ENCODE assay signal across 25 cellular contexts in genomic region chr18:78906066-78906465, GRCh38.
"Had no signal": no experiment of that assay in that cellular context is flagged by ENCODE, and none has a peak within 500 bp of the region (broad histone marks: within the 10 kb centered on the region; RNA-seq: fewer than 3 reads in every experiment).

No MANE protein-coding gene starts in this region.

- H3K4me2 ChIP-seq: SK-N-SH had no signal

- H3K4me3 ChIP-seq: Peyer's patch, SJCRH30 had no signal

- H3K27me3 ChIP-seq: Peyer's patch, SJCRH30 had no signal

- H3K9me3 ChIP-seq: Peyer's patch, SJCRH30, SK-N-SH had no signal

- H3K36me3 ChIP-seq: Peyer's patch, SJCRH30, WERI-Rb-1 had no signal

- H3K27ac ChIP-seq: Peyer's patch, RWPE1, SJCRH30, WERI-Rb-1 had no signal

- ATAC-seq: activated CD4-positive, alpha-beta T cell treated with anti-CD3 and anti-CD28 coated beads for 36 hours had no signal

- DNase-seq: activated CD4-positive, alpha-beta memory T cell treated with anti-CD3 and anti-CD28 coated beads, Interleukin-2, amount 10 ng/mL, durations not matched to agents 7 days and 5 days; activated CD4-positive, alpha-beta T cell treated with anti-CD3 and anti-CD28 coated beads for 36 hours; activated CD4-positive, alpha-beta T cell treated with anti-CD3 and anti-CD28 coated beads, Interleukin-2, amount 50 U/mL, for 1 hour; activated CD8-positive, alpha-beta memory T cell treated with anti-CD3 and anti-CD28 coated beads, Interleukin-2, amount 50 U/mL, for 48 hours; activated T-cell treated with anti-CD3 and anti-CD28 coated beads, Interleukin-2, amount 50 U/mL, for 1 hour; aorta; KG1; NCI-H1092; NCI-H1417; NCI-H1930; NCI-H2107; NCI-H2171 treated with DMSO at 0.1 percent for 48 hours; NCI-H226; NCI-H510A; NCI-H526 treated with DMSO at 0.1 percent for 48 hours; NCI-H82; OCI-M1; Right ventricle myocardium superior; SJCRH30; SK-N-SH; T-helper 1 cell; WERI-Rb-1 had no signal

- H3K4me1 ChIP-seq: Peyer's patch, SJCRH30 had no signal

- FAIRE-seq: bronchial epithelial cell had no signal

- H3K9ac ChIP-seq: SK-N-SH had no signal
